ENCODE assay signal across 1 cellular context in genomic region chr16:73013974-73014373, GRCh38.
TF ChIP-seq lines count a peak whose summit lies in the region.

No MANE protein-coding gene starts in this region.

TF ChIP-seq in IMR-90, 13 proteins besides CTCF, POLR2A, EP300 and RAD21 (continued from another document):
- TF ChIP-seq ELK1 (IDR thresholded peaks at IDR 0.05; ENCODE audit: borderline replicate concordance, low read depth, low read length): no peak
